In genomic region chr5:151085517-151086031, GRCh38 we compare ENCODE assay signal across 9 cellular contexts. TPM values are rescaled to one million over a fixed set of nuclear protein-coding genes. Genes with fewer than 3 reads are reported as not detected.
DNase-seq lines count a peak whose midpoint lies in the region; ATAC-seq and TF ChIP-seq lines count a peak whose summit lies in the region.
"Had no signal": no experiment of that assay in that cellular context is flagged by ENCODE, and none has a peak within 500 bp of the region (broad histone marks: within the 10 kb centered on the region; RNA-seq: fewer than 3 reads in every experiment).

No MANE protein-coding gene starts in this region.

- H3K4me3 ChIP-seq in right cardiac atrium (ENCODE audit: low read length) (no peak overlapping the region), stomach (peak overlapping the region in 1 of 4 donors; percentile 37)

- H3K36me3 ChIP-seq in stomach: no peaks in the 10 kb centered on the region

- peaks cover 15% of the 10 kb centered on the region for H3K4me1 ChIP-seq in right cardiac atrium (ENCODE audit: control insufficient read depth, insufficient read depth, low read length)
- peaks cover 41 to 58% (median 48%) of the 10 kb centered on the region in 4 donors for H3K4me1 ChIP-seq in stomach

- intact Hi-C loops in right cardiac atrium (cut with DNase I): no loop called here
- intact Hi-C loops in stomach (cut with DNase I; ENCODE audit: low total_unique reads): no loop called here

- no peak for TF ChIP-seq POLR2A in stomach (IDR thresholded peaks at IDR 0.05)

- 9% methylated on average over 9 of the region's 9 CpGs for WGBS in right cardiac atrium
- 17 to 30% (median 25%) methylated on average over 9 of the region's 9 CpGs for WGBS in stomach, 5 donors

- DNase-seq in DMS53 (lab: John Stamatoyannopoulos, UW) (peak; percentile 21), DMS53 treated with DMSO at 0.1 percent for 48 hours (lab: John Stamatoyannopoulos, UW; ENCODE audit: unreplicated experiment) (no peak), right cardiac atrium (peak; percentile 78 to 86 (median 85)), stomach (peak; percentile 68), AML-193 (lab: John Stamatoyannopoulos, UW) (no peak), NCI-H774 (lab: John Stamatoyannopoulos, UW) (no peak)
- DNase-seq in activated T-cell treated with anti-CD3 and anti-CD28 coated beads, Interleukin-2, amount 50 U/mL, for 1 hour: peak; percentile 45

- H3K9me3 ChIP-seq in right cardiac atrium (ENCODE audit: control insufficient read depth, low read length) (no peaks in the 10 kb centered on the region), stomach (no peaks in the 10 kb centered on the region)

- peak overlapping the region; percentile 88 for H3K27ac ChIP-seq in right cardiac atrium (ENCODE audit: low read length)
- H3K27ac ChIP-seq in stomach: peak overlapping the region; percentile 60 to 99 (median 80)
- H3K27ac ChIP-seq: 22Rv1 had no signal

- peak; percentile 61 to 63 for ATAC-seq in right cardiac atrium
- ATAC-seq in HG03196 (IDR thresholded peaks at IDR 0.05; ENCODE audit: unreplicated experiment): no peak

- H3K27me3 ChIP-seq in right cardiac atrium (ENCODE audit: control insufficient read depth, insufficient read depth) (no peaks in the 10 kb centered on the region), stomach (no peaks in the 10 kb centered on the region)

- no peak for TF ChIP-seq EP300 in stomach (IDR thresholded peaks at IDR 0.05)

- no peak for TF ChIP-seq CTCF in stomach (IDR thresholded peaks at IDR 0.05)

RNA-seq across cellular contexts. Expression of gene TNIP1, which starts 4.7 kb away (rescaled TPM):
- total RNA-seq in right cardiac atrium (10 to 100 TPM; 77.0 to 98.2 (median 86.1) TPM), stomach (100 to 1,000 TPM in 3 of 5 donors, 10 to 100 TPM in 2; 67.4 to 136 (median 118) TPM)
- polyA plus RNA-seq in right cardiac atrium (71.5 TPM), stomach (100 to 1,000 TPM in 1 of 3 donors, 10 to 100 TPM in 2; 45.1 to 122 (median 90.8) TPM)

Comparison
In these comparisons a context has a peak if more than half of its experiments do, and no peak if none do; other contexts are left out.
1. DNase-seq: peak in DMS53 (single experiment), activated T-cell treated with anti-CD3 and anti-CD28 coated beads, Interleukin-2, amount 50 U/mL, for 1 hour (single experiment), right cardiac atrium (3 of 3) and stomach (single experiment); none in DMS53 treated with DMSO at 0.1 percent for 48 hours (single experiment), AML-193 (0 of 2) and NCI-H774 (single experiment).